8 cellular contexts compared by ENCODE assay signal in the genomic region with DNA sequence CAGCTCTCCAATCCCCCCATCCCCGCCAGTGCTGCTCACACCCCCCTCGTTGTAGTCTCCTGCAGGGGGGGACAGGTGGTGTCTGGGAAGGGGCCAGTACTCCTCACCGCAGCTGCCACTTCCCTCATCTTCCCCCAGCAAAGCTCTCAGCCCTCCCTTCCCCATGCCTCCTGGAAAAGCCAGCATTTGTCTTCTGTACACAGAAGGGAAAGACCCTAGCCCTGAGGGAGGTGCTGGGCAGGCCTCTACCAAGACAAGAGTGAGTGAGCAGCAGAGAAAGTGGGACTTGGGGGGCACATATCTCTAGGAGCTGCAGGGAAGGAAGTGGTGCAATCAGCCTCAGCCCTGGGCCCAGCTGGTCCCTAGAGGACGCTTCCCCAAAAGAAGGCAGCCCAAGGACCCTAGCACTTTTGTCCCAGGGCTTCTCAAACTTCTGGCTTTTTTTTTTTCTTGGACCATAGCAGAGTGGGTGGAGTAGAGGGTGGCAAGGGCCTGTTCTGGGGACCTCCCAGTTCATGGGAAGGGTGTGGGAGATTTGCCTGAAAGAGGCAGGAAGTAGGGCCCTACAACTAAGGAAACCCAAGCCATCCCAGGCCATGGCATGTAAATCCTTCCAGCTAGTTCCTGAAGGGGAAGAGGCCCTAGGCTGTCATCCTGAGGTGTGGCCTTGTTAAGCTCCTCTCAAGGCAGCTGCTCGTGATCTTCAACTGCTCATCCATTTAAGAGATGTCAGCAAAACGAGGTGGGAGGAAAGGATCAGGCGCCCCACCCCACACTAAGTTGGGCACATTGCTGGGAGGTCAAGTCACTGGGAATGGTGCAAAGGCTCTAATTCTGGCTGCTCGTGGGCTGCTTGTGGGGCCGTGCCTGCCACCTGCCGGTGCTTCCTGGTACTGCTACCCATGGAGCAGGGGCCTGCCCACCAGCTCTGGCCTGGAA. TPM values are rescaled to one million over a fixed set of nuclear protein-coding genes. Genes with fewer than 3 reads are reported as not detected.
DNase-seq lines count a peak whose midpoint lies in the region; ATAC-seq, FAIRE-seq and TF ChIP-seq lines count a peak whose summit lies in the region.

No MANE protein-coding gene starts in this region.

- no peaks in the 10 kb centered on the region for H3K9me3 Mint-ChIP-seq in activated naive CD4-positive, alpha-beta T cell treated with anti-CD3 and anti-CD28 coated beads, Interleukin-2, amount 10 ng/mL, durations not matched to agents 7 days and 5 days

- intact Hi-C loops in ovary (cut with DNase I) = loop anchor here (1.0 to 2.0 kb wide), 2 partner anchors 30 to 32 kb away; no protein-coding TSS in a partner anchor

- H3K27me3 Mint-ChIP-seq in activated naive CD4-positive, alpha-beta T cell treated with anti-CD3 and anti-CD28 coated beads, Interleukin-2, amount 10 ng/mL, durations not matched to agents 7 days and 5 days = no peaks in the 10 kb centered on the region

- H3K27me3 ChIP-seq in ovary = no peaks in the 10 kb centered on the region

- TF ChIP-seq CTCF in ovary (IDR thresholded peaks at IDR 0.05) = peak; percentile 91 to 95 (median 92)

- TF ChIP-seq POLR2A in ovary (IDR thresholded peaks at IDR 0.05) = no peak

- peak overlapping the region; percentile 1 for H3K27ac Mint-ChIP-seq in activated naive CD4-positive, alpha-beta T cell treated with anti-CD3 and anti-CD28 coated beads, Interleukin-2, amount 10 ng/mL, durations not matched to agents 7 days and 5 days

- FAIRE-seq in urothelium cell line (lab: Jason Lieb, UNC) = no peak

- peak; percentile 76 for DNase-seq in DMS53 (lab: John Stamatoyannopoulos, UW)
- peak; percentile 73 for DNase-seq in HuH-7 (ENCODE audit: low spot score)
- no peak for DNase-seq in SK-N-MC (ENCODE audit: low read depth, low spot score)
- DNase-seq in activated naive CD4-positive, alpha-beta T cell treated with anti-CD3 and anti-CD28 coated beads, Interleukin-2, amount 10 ng/mL, durations not matched to agents 7 days and 5 days = peak; percentile 84
- DNase-seq in globus pallidus (ENCODE audit: low spot score) = peak; percentile 57
- DNase-seq in ovary = peak; percentile 63 to 87 (median 81)
- peak; percentile 83 for DNase-seq in urothelium cell line (ENCODE audit: low spot score)

- H3K9me3 ChIP-seq in SK-N-MC (ENCODE audit: low read depth, low read length) (no peaks in the 10 kb centered on the region), ovary (no peaks in the 10 kb centered on the region)

- no peak overlapping the region for H3K9ac ChIP-seq in SK-N-MC (ENCODE audit: insufficient read length)

- no peaks in the 10 kb centered on the region for H3K4me1 ChIP-seq in ovary (ENCODE audit: insufficient read depth)

- no peak for ATAC-seq in HG03095 (IDR thresholded peaks at IDR 0.05; ENCODE audit: unreplicated experiment)

- WGBS in ovary, 3 donors = 22 to 30% (median 25%) methylated on average over 8 to 10 of the region's 10 CpGs

- H3K27ac ChIP-seq in SK-N-MC (peak overlapping the region; percentile 25; the same call in 1 of the 2 replicates), ovary (peak overlapping the region in 1 of 2 donors; percentile 57)

- peaks cover 21% of the 10 kb centered on the region for H3K36me3 Mint-ChIP-seq in activated naive CD4-positive, alpha-beta T cell treated with anti-CD3 and anti-CD28 coated beads, Interleukin-2, amount 10 ng/mL, durations not matched to agents 7 days and 5 days

- no peak overlapping the region for H3K4me3 ChIP-seq in SK-N-MC
- no peak overlapping the region for H3K4me3 ChIP-seq in ovary

- H3K36me3 ChIP-seq in SK-N-MC (ENCODE audit: insufficient read depth, low read length) (peaks cover 11% of the 10 kb centered on the region; the same call in 1 of the 2 replicates), ovary (no peaks in the 10 kb centered on the region)

- no peak overlapping the region for H3K4me3 Mint-ChIP-seq in activated naive CD4-positive, alpha-beta T cell treated with anti-CD3 and anti-CD28 coated beads, Interleukin-2, amount 10 ng/mL, durations not matched to agents 7 days and 5 days

- CTCF ChIA-PET in activated naive CD4-positive, alpha-beta T cell treated with anti-CD3 and anti-CD28 coated beads, Interleukin-2, amount 10 ng/mL, durations not matched to agents 7 days and 5 days (lab: Charles Lee) = interaction anchor here (0.7 to 8.3 kb wide), 20 partner anchors 8 to 1326 kb away, joined by 3 to 261 read pairs (median 6); a partner anchor contains a TSS

- TF ChIP-seq EP300 in ovary (IDR thresholded peaks at IDR 0.05) = no peak

- H3K4me1 Mint-ChIP-seq in activated naive CD4-positive, alpha-beta T cell treated with anti-CD3 and anti-CD28 coated beads, Interleukin-2, amount 10 ng/mL, durations not matched to agents 7 days and 5 days = peaks cover 14% of the 10 kb centered on the region

RNA-seq across cellular contexts. Expression of a gene that starts 12.6 kb away (rescaled TPM):
- total RNA-seq in ovary = 10 to 100 TPM in 3 of 7 donors, 1 to 10 TPM in 4; 5.4 to 86.6 (median 7.2) TPM
- 1 to 10 TPM; 1.4 to 3.6 TPM for polyA plus RNA-seq in ovary

RNA-seq across cellular contexts. Expression of a gene that starts 27.6 kb away (rescaled TPM):
- 10 to 100 TPM; 38.7 to 71.3 (median 64.1) TPM for total RNA-seq in ovary
- 100 to 1,000 TPM in 1 of 2 donors, 10 to 100 TPM in 1; 62.1 to 108 TPM for polyA plus RNA-seq in ovary
